Comparison of ENCODE assay signal across 8 cellular contexts in genomic region chr18:50507120-50507590, GRCh38. TPM values are rescaled to one million over a fixed set of nuclear protein-coding genes. Genes with fewer than 3 reads are reported as not detected.
DNase-seq lines count a peak whose midpoint lies in the region; ATAC-seq and TF ChIP-seq lines count a peak whose summit lies in the region.

No MANE protein-coding gene starts in this region.

- no peaks in the 10 kb centered on the region for H3K9me3 ChIP-seq in psoas muscle

- TF ChIP-seq CTCF in AG10803 (conservative IDR thresholded peaks at IDR 0.05; ENCODE audit: low read length) (peak; percentile 24; the same call in 1 of the 2 replicates), HL-60 (IDR thresholded peaks at IDR 0.05; ENCODE audit: insufficient read depth, low read length) (peak; percentile 81), psoas muscle (IDR thresholded peaks at IDR 0.05) (peak; percentile 65), natural killer cell (IDR thresholded peaks at IDR 0.05) (no peak)

- H3K36me3 Mint-ChIP-seq in natural killer cell, result no peaks in the 10 kb centered on the region

- peaks cover 3 to 4% of the 10 kb centered on the region in 2 donors for H3K27me3 Mint-ChIP-seq in natural killer cell (ENCODE audit: low read depth in 2 of 2)

- ATAC-seq in psoas muscle (peak; percentile 62 to 90 (median 88)), natural killer cell (no peak), GM21367 (IDR thresholded peaks at IDR 0.05; ENCODE audit: unreplicated experiment) (no peak)

- H3K4me3 Mint-ChIP-seq in natural killer cell, result no peak overlapping the region

- H3K27ac Mint-ChIP-seq in natural killer cell, result no peak overlapping the region

- H3K27me3 ChIP-seq in HL-60 (ENCODE audit: insufficient read depth, poor library complexity, severe bottlenecking), result peaks cover 2% of the 10 kb centered on the region
- H3K27me3 ChIP-seq in psoas muscle (ENCODE audit: insufficient read depth in 3 of 3, low read length in 2 of 3), result no peaks in the 10 kb centered on the region

- 39 to 48% (median 44%) methylated on average over 4 of the region's 4 CpGs for WGBS in psoas muscle, 3 donors

- DNase-seq in AG10803 (ENCODE audit: low read depth) (no peak), HL-60 (ENCODE audit: low read depth in 1 of 2, low spot score in 1 of 2) (peak in 1 of 2 experiments; percentile 26), RPMI7951 (ENCODE audit: low read depth) (peak; percentile 15), globus pallidus (ENCODE audit: low spot score) (peak; percentile 15), psoas muscle (peak; percentile 26 to 63), natural killer cell (no peak), activated T-cell treated with anti-CD3 and anti-CD28 coated beads for 4 hours (no peak)

- no peaks in the 10 kb centered on the region for H3K36me3 ChIP-seq in psoas muscle (ENCODE audit: insufficient read depth in 1 of 2, low read depth in 1 of 2)

- H3K4me1 Mint-ChIP-seq in natural killer cell, result no peaks in the 10 kb centered on the region

- H3K4me3 ChIP-seq in AG10803 (ENCODE audit: low read length) (no peak overlapping the region), HL-60 (replicated peaks; ENCODE audit: insufficient read depth, low read length) (no peak overlapping the region), psoas muscle (no peak overlapping the region)

- H3K27ac ChIP-seq in HL-60 (replicated peaks), result no peak overlapping the region
- no peak overlapping the region for H3K27ac ChIP-seq in psoas muscle

- H3K4me1 ChIP-seq in psoas muscle, result no peaks in the 10 kb centered on the region

- intact Hi-C loops in psoas muscle (cut with DNase I), result loop anchor here (1.0 to 2.0 kb wide), 2 partner anchors 278 to 280 kb away; no protein-coding TSS in a partner anchor
- intact Hi-C loops in natural killer cell (cut with micrococcal nuclease), result no loop called here

- H3K9me3 Mint-ChIP-seq in natural killer cell, result peaks cover 0 to 4% of the 10 kb centered on the region in 2 donors

RNA-seq across cellular contexts. Expression of gene MAPK4, which starts 52.7 kb away (rescaled TPM):
- not detected in 2 replicates for total RNA-seq in RPMI7951 (2014; rRNA removed; shearing (Covaris generic))
- total RNA-seq in psoas muscle, result 1 to 10 TPM in 2 of 4 donors, under 1 TPM in 2; 0.57 to 1.8 (median 1.1) TPM
- polyA plus RNA-seq in psoas muscle, result under 1 TPM; 0.36 to 0.68 (median 0.61) TPM
- total RNA-seq in natural killer cell, result not detected

Comparison
In these comparisons a context has a peak if more than half of its experiments do, and no peak if none do; other contexts are left out.
1. DNase-seq: peak in RPMI7951 (single experiment), globus pallidus (single experiment) and psoas muscle (2 of 2); none in AG10803 (single experiment), natural killer cell (single experiment) and activated T-cell treated with anti-CD3 and anti-CD28 coated beads for 4 hours (single experiment).
2. ATAC-seq: peak in psoas muscle (4 of 4); none in natural killer cell (0 of 3) and GM21367 (single experiment).